Comparison of ENCODE assay signal across 25 cellular contexts in genomic region chr11:68107689-68108088, GRCh38. TPM values are rescaled to one million over a fixed set of nuclear protein-coding genes. Genes with fewer than 3 reads are reported as not detected.
DNase-seq lines count a peak whose midpoint lies in the region; ATAC-seq and TF ChIP-seq lines count a peak whose summit lies in the region.
"Had no signal": no experiment of that assay in that cellular context is flagged by ENCODE, and none has a peak within 500 bp of the region (broad histone marks: within the 10 kb centered on the region; RNA-seq: fewer than 3 reads in every experiment).

No MANE protein-coding gene starts in this region.

- peaks cover 73% of the 10 kb centered on the region for H4K20me1 ChIP-seq in GM23338 (replicated peaks; ENCODE audit: insufficient read depth)

- intact Hi-C loops in left lung (cut with DNase I) (no loop called here), posterior vena cava (cut with DNase I) (no loop called here), spleen (cut with DNase I; ENCODE audit: low total_unique reads) (no loop called here)

- peaks cover 21% of the 10 kb centered on the region for H3K36me3 Mint-ChIP-seq in GM23338 (ENCODE audit: low read depth)
- peaks cover 16% of the 10 kb centered on the region for H3K36me3 Mint-ChIP-seq in WTC11

- DNase-seq in GM23338 (ENCODE audit: low spot score), result no peak
- DNase-seq in WTC11 (ENCODE audit: low spot score), result no peak
- no peak for DNase-seq in left lung
- DNase-seq in posterior vena cava (ENCODE audit: low spot score), result peak; percentile 24
- DNase-seq in NOMO-1 treated with dmso at 0.1 percent for 144 hours (lab: John Stamatoyannopoulos, UW; ENCODE audit: unreplicated experiment), result no peak
- DNase-seq in spleen, result no peak
- DNase-seq in NCI-H1417 (lab: John Stamatoyannopoulos, UW), result no peak
- DNase-seq: activated CD8-positive, alpha-beta memory T cell treated with anti-CD3 and anti-CD28 coated beads, Interleukin-2, amount 50 U/mL, for 48 hours; DMS 273 treated with DMSO at 0.1 percent for 48 hours; glutamatergic neuron; KBM-7; NCI-H1694; NCI-H2171; NCI-H524 treated with DMSO at 0.1 percent for 48 hours; posterior cingulate gyrus; RPMI8226; stimulated activated CD4-positive, alpha-beta T cell treated with anti-CD3 and anti-CD28 coated beads, Interleukin-2, amount 100 ng/mL, for 48 hours had no signal

- H3K9me3 Mint-ChIP-seq in GM23338 (no peaks in the 10 kb centered on the region; the same call in 2 of the 3 replicates), WTC11 (no peaks in the 10 kb centered on the region)
- H3K9me3 Mint-ChIP-seq: stimulated activated naive CD8-positive, alpha-beta T cell treated with anti-CD3 and anti-CD28 coated beads, Interleukin-15, Interleukin-2, amounts not matched to agents 100 ng/mL and 50 ng/mL, for 24 hours; T-helper 2 cell treated with Interferon-gamma antibody and Interleukin-4, amounts not matched to agents 5 μg/mL and 100 μg/mL, for 36 hours had no signal

- H3K9me2 ChIP-seq in GM23338 (ENCODE audit: insufficient read depth), result no peaks in the 10 kb centered on the region

- H2AFZ ChIP-seq in GM23338, result no peak overlapping the region

- H3K79me2 ChIP-seq in GM23338 (replicated peaks; ENCODE audit: insufficient read depth), result peaks cover 100% of the 10 kb centered on the region

- ATAC-seq in GM23338 (no peak; the same call in 1 of the 3 replicates), WTC11 (no peak), left lung (peak; percentile 66), esophagus mucosa (no peak)
- ATAC-seq: SK-N-SH treated with all-trans-retinoic acid at 6 μM for 48 hours had no signal

- H3K4me1 ChIP-seq in GM23338 (ENCODE audit: insufficient read depth) (peaks cover 23% of the 10 kb centered on the region), left lung (peaks cover 0 to 18% of the 10 kb centered on the region in 2 donors), spleen (peaks cover 0 to 38% (median 4%) of the 10 kb centered on the region in 6 donors)
- H3K4me1 ChIP-seq: HAP-1 had no signal

- H3K27me3 ChIP-seq in GM23338 (ENCODE audit: insufficient read depth), result no peaks in the 10 kb centered on the region
- no peaks in the 10 kb centered on the region for H3K27me3 ChIP-seq in left lung
- no peaks in the 10 kb centered on the region for H3K27me3 ChIP-seq in spleen (replicated peaks in 1 of 7)
- H3K27me3 ChIP-seq: BLaER1 treated with 17β-estradiol and CSF1 and Interleukin-3, amounts not matched to agents 10 nM and 100 nM; tibial nerve had no signal

- H3K27me3 Mint-ChIP-seq in GM23338 (ENCODE audit: insufficient read depth, low read depth, poor library complexity) (peaks cover 7% of the 10 kb centered on the region), WTC11 (ENCODE audit: low read depth) (no peaks in the 10 kb centered on the region)
- H3K27me3 Mint-ChIP-seq: stimulated activated naive CD8-positive, alpha-beta T cell treated with anti-CD3 and anti-CD28 coated beads, Interleukin-15, Interleukin-2, amounts not matched to agents 100 ng/mL and 50 ng/mL, for 24 hours had no signal

- 0 out of 2 replicates have a peak overlapping the region, but pooled peaks have one; percentile 7 for H3K27ac Mint-ChIP-seq in GM23338
- H3K27ac Mint-ChIP-seq in WTC11, result peak overlapping the region; percentile 42
- H3K27ac Mint-ChIP-seq: stimulated activated naive CD8-positive, alpha-beta T cell treated with anti-CD3 and anti-CD28 coated beads, Interleukin-15, Interleukin-2, amounts not matched to agents 100 ng/mL and 50 ng/mL, for 24 hours; T-helper 2 cell treated with Interferon-gamma antibody and Interleukin-4, amounts not matched to agents 5 μg/mL and 100 μg/mL, for 36 hours had no signal

- TF ChIP-seq CTCF in GM23338 (conservative IDR thresholded peaks at IDR 0.05; ENCODE audit: low read depth in 2 of 2) (no peak), WTC11 (IDR thresholded peaks at IDR 0.05) (no peak), left lung (IDR thresholded peaks at IDR 0.05) (no peak), spleen (IDR thresholded peaks at IDR 0.05 in 8 of 11, conservative IDR thresholded peaks at IDR 0.05 in 3 of 11) (no peak)

- CTCF ChIA-PET in WTC11 (lab: Charles Lee), result no interaction called here

- H3K9me3 ChIP-seq in left lung (no peaks in the 10 kb centered on the region), spleen (no peaks in the 10 kb centered on the region)
- H3K9me3 ChIP-seq: HAP-1, tibial nerve had no signal

- 70 to 88% (median 81%) methylated on average over 10 of the region's 10 CpGs for WGBS in spleen, 5 donors

- H3K4me3 Mint-ChIP-seq in GM23338 (no peak overlapping the region), WTC11 (no peak overlapping the region)
- H3K4me3 Mint-ChIP-seq: stimulated activated naive CD8-positive, alpha-beta T cell treated with anti-CD3 and anti-CD28 coated beads, Interleukin-15, Interleukin-2, amounts not matched to agents 100 ng/mL and 50 ng/mL, for 24 hours; T-helper 2 cell treated with Interferon-gamma antibody and Interleukin-4, amounts not matched to agents 5 μg/mL and 100 μg/mL, for 36 hours had no signal

- peaks cover 8% of the 10 kb centered on the region; the same call in 1 of the 2 replicates for H3F3A ChIP-seq in GM23338 (replicated peaks; ENCODE audit: low read depth)

- H3K4me3 ChIP-seq in GM23338 (no peak overlapping the region), left lung (no peak overlapping the region), spleen (no peak overlapping the region)
- H3K4me3 ChIP-seq: BLaER1 treated with 17β-estradiol and CSF1 and Interleukin-3, amounts not matched to agents 10 nM and 100 nM; HAP-1; smooth muscle cell; tibial nerve had no signal

- no peak for TF ChIP-seq POLR2A in spleen (IDR thresholded peaks at IDR 0.05)

- H3K36me3 ChIP-seq in GM23338 (ENCODE audit: insufficient read depth) (no peaks in the 10 kb centered on the region; the same call in 1 of the 2 replicates), left lung (peaks cover 0 to 6% of the 10 kb centered on the region in 2 donors), spleen (peaks cover 0 to 12% (median 0%) of the 10 kb centered on the region in 6 donors)

- peaks cover 25% of the 10 kb centered on the region for H3K4me1 Mint-ChIP-seq in GM23338
- peaks cover 28% of the 10 kb centered on the region for H3K4me1 Mint-ChIP-seq in WTC11

- POLR2A ChIA-PET in WTC11 (lab: Charles Lee), result no interaction called here

- peak overlapping the region; percentile 80; the same call in 1 of the 2 replicates for H3K27ac ChIP-seq in GM23338 (ENCODE audit: low read depth)
- H3K27ac ChIP-seq in left lung, result peak overlapping the region; percentile 25 to 57
- H3K27ac ChIP-seq in spleen, result peak overlapping the region in 3 of 8 donors; percentile 8 to 73 (median 55)
- H3K27ac ChIP-seq: BLaER1 treated with 17β-estradiol and CSF1 and Interleukin-3, amounts not matched to agents 10 nM and 100 nM had no signal

- H3K4me2 ChIP-seq in GM23338, result 0 out of 2 replicates have a peak overlapping the region, but pooled peaks have one; percentile 3
- H3K4me2 ChIP-seq: smooth muscle cell had no signal

TF ChIP-seq in GM23338, 12 proteins besides CTCF, POLR2A, EP300 and RAD21 (continues in another document):
- TF ChIP-seq ZNF331 (CRISPR knock-in tag; IDR thresholded peaks at IDR 0.05; ENCODE audit: low read depth) (no peak), JUNB (IDR thresholded peaks at IDR 0.05; ENCODE audit: unreplicated experiment) (no peak)

TF ChIP-seq in WTC11, 78 proteins besides CTCF, POLR2A, EP300 and RAD21 (continues in another document):
- TF ChIP-seq, protein P1, sequence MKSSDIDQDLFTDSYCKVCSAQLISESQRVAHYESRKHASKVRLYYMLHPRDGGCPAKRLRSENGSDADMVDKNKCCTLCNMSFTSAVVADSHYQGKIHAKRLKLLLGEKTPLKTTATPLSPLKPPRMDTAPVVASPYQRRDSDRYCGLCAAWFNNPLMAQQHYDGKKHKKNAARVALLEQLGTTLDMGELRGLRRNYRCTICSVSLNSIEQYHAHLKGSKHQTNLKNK (CRISPR knock-in tag; IDR thresholded peaks at IDR 0.05), result no peak
- no peak for TF ChIP-seq ZNF263 (CRISPR knock-in tag; IDR thresholded peaks at IDR 0.05; ENCODE audit: low read depth)
- TF ChIP-seq, protein P2, sequence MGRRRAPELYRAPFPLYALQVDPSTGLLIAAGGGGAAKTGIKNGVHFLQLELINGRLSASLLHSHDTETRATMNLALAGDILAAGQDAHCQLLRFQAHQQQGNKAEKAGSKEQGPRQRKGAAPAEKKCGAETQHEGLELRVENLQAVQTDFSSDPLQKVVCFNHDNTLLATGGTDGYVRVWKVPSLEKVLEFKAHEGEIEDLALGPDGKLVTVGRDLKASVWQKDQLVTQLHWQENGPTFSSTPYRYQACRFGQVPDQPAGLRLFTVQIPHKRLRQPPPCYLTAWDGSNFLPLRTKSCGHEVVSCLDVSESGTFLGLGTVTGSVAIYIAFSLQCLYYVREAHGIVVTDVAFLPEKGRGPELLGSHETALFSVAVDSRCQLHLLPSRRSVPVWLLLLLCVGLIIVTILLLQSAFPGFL (CRISPR knock-in tag; IDR thresholded peaks at IDR 0.05; ENCODE audit: borderline replicate concordance), result no peak

RNA-seq across cellular contexts. Expression of gene CHKA, which starts 13.5 kb away (rescaled TPM):
- total RNA-seq in GM23338 (2014; rRNA removed; shearing (Covaris generic)), result 92.5 and 94.4 TPM in 2 replicates
- polyA plus RNA-seq in GM23338 (2016; fragmentation: Nextera tagmentation; extraction: Ambion mirVana) (37.1 and 40.1 TPM in 2 replicates), spleen (10 to 100 TPM; 19.7 to 26.1 (median 24.7) TPM)
- total RNA-seq in WTC11 (2021) (62.6 to 76.1 TPM (median 64.0 TPM) in 3 replicates), left lung (10 to 100 TPM; 36.8 to 41.7 TPM), posterior vena cava (10 to 100 TPM; 10.9 to 13.8 TPM), spleen (10 to 100 TPM; 24.8 to 76.1 (median 43.2) TPM), esophagus mucosa (2.3 TPM)
